15 cellular contexts compared by ENCODE assay signal in genomic region chr4:176212388-176212787, GRCh38. TPM values are rescaled to one million over a fixed set of nuclear protein-coding genes. Genes with fewer than 3 reads are reported as not detected.
"Had no signal": no experiment of that assay in that cellular context is flagged by ENCODE, and none has a peak within 500 bp of the region (broad histone marks: within the 10 kb centered on the region; RNA-seq: fewer than 3 reads in every experiment).

No MANE protein-coding gene starts in this region.

RNA-seq across cellular contexts. Expression of gene SPATA4, which starts 17.0 kb away (rescaled TPM):
- total RNA-seq: colonic mucosa, dermis microvascular lymphatic vessel endothelial cell, endodermal cell, esophagus mucosa, esophagus squamous epithelium, glomerular endothelial cell, left ventricle myocardium superior, lower leg skin, lung microvascular endothelial cell, mesenteric fat pad had no signal

RNA-seq across cellular contexts. Expression of gene ASB5, which starts 56.6 kb away (rescaled TPM):
- total RNA-seq: dermis microvascular lymphatic vessel endothelial cell, glomerular endothelial cell, kidney epithelial cell, left lung, lower lobe of right lung, lung microvascular endothelial cell, mesenteric fat pad, mesothelial cell of epicardium had no signal
- polyA plus RNA-seq: keratinocyte had no signal
